ENCODE assay signal across 20 cellular contexts in genomic region chr4:74121643-74122579, GRCh38. TPM values are rescaled to one million over a fixed set of nuclear protein-coding genes. Genes with fewer than 3 reads are reported as not detected.
DNase-seq lines count a peak whose midpoint lies in the region; ATAC-seq, FAIRE-seq and TF ChIP-seq lines count a peak whose summit lies in the region.
"Had no signal": no experiment of that assay in that cellular context is flagged by ENCODE, and none has a peak within 500 bp of the region (broad histone marks: within the 10 kb centered on the region; RNA-seq: fewer than 3 reads in every experiment).

No MANE protein-coding gene starts in this region.

- FAIRE-seq in G401.6 (lab: Jason Lieb, UNC) (peak; percentile 96), RCC 7860 (lab: Jason Lieb, UNC) (peak; percentile 90), kidney (lab: Jason Lieb, UNC) (peak; percentile 37), pancreas (lab: Jason Lieb, UNC) (peak; percentile 95), D721Med (lab: Jason Lieb, UNC) (no peak)
- FAIRE-seq: GM12892, H54 had no signal

- H3K4me3 ChIP-seq in kidney (ENCODE audit: low read length in 2 of 2) (no peak overlapping the region), pancreas (no peak overlapping the region), suprapubic skin (no peak overlapping the region)
- H3K4me3 ChIP-seq: BLaER1 treated with 17β-estradiol and CSF1 and Interleukin-3, amounts not matched to agents 10 nM and 100 nM had no signal

- TF ChIP-seq CTCF in kidney (IDR thresholded peaks at IDR 0.05; ENCODE audit: borderline replicate concordance, extremely low read depth, insufficient read depth) (no peak), pancreas (IDR thresholded peaks at IDR 0.05) (no peak), D721Med (IDR thresholded peaks at IDR 0.05; ENCODE audit: insufficient read depth, missing control alignments) (no peak), suprapubic skin (IDR thresholded peaks at IDR 0.05) (no peak)

- no peak overlapping the region for H3K9ac ChIP-seq in kidney (ENCODE audit: low read length in 2 of 2)
- H3K9ac ChIP-seq: BLaER1 treated with 17β-estradiol and CSF1 and Interleukin-3, amounts not matched to agents 10 nM and 100 nM had no signal

- no peaks in the 10 kb centered on the region for H3K4me1 ChIP-seq in kidney (ENCODE audit: control insufficient read depth in 1 of 2, insufficient read depth in 1 of 2, low read depth in 1 of 2, low read length in 2 of 2)
- H3K4me1 ChIP-seq in pancreas, result peaks cover 13 to 29% (median 13%) of the 10 kb centered on the region in 3 donors
- H3K4me1 ChIP-seq in suprapubic skin, result peaks cover 8% of the 10 kb centered on the region

- H3K9me3 ChIP-seq in kidney (ENCODE audit: control insufficient read depth in 1 of 2, low read length in 2 of 2) (no peaks in the 10 kb centered on the region), pancreas (no peaks in the 10 kb centered on the region), suprapubic skin (no peaks in the 10 kb centered on the region)

- H3K36me3 ChIP-seq in kidney (ENCODE audit: control insufficient read depth in 1 of 2, insufficient read depth in 2 of 2, low read length in 2 of 2), result no peaks in the 10 kb centered on the region
- no peaks in the 10 kb centered on the region for H3K36me3 ChIP-seq in pancreas
- no peaks in the 10 kb centered on the region for H3K36me3 ChIP-seq in suprapubic skin

- TF ChIP-seq POLR2A in suprapubic skin (IDR thresholded peaks at IDR 0.05), result no peak

- ATAC-seq in pancreas, result no peak
- ATAC-seq: HCT116 had no signal

- H3K27ac ChIP-seq in kidney (ENCODE audit: low read depth in 2 of 2, low read length in 2 of 2) (no peak overlapping the region), pancreas (no peak overlapping the region), suprapubic skin (no peak overlapping the region)
- H3K27ac ChIP-seq: BLaER1 treated with 17β-estradiol and CSF1 and Interleukin-3, amounts not matched to agents 10 nM and 100 nM; HL-60 had no signal

- WGBS in pancreas, 2 donors, result 55 to 61% methylated on average over 2 of the region's 2 CpGs
- WGBS in suprapubic skin, result 74% methylated on average over 2 of the region's 2 CpGs

- DNase-seq in RCC 7860 (ENCODE audit: low spot score) (no peak), kidney (no peak), pancreas (no peak), D721Med (ENCODE audit: insufficient read length, low spot score) (no peak), suprapubic skin (ENCODE audit: low spot score in 2 of 2) (no peak), LoVo (ENCODE audit: low spot score) (no peak), GM19238 (ENCODE audit: insufficient read length, low spot score) (no peak)
- DNase-seq: ACHN; Calu3; CD4-positive, CD25-positive, alpha-beta regulatory T cell; DMS79 treated with DMSO at 0.1 percent for 48 hours; EL; GDM1; KG1 had no signal

- intact Hi-C loops in kidney (cut with DNase I) (loop anchor here (10.0 kb wide), 1 partner anchor 467 kb away; no protein-coding TSS in a partner anchor), pancreas (cut with DNase I) (loop anchor here in 1 of 3 donors (10.0 kb wide), 1 partner anchor 457 kb away; no protein-coding TSS in a partner anchor)

- no peak for TF ChIP-seq EP300 in suprapubic skin (IDR thresholded peaks at IDR 0.05)

- no peaks in the 10 kb centered on the region for H3K27me3 ChIP-seq in pancreas
- no peaks in the 10 kb centered on the region for H3K27me3 ChIP-seq in suprapubic skin
- H3K27me3 ChIP-seq: BLaER1 treated with 17β-estradiol and CSF1 and Interleukin-3, amounts not matched to agents 10 nM and 100 nM had no signal

RNA-seq across cellular contexts. Expression of gene CXCL2, which starts 22.9 kb away (rescaled TPM):
- total RNA-seq in kidney (17.8 TPM), pancreas (10 to 100 TPM; 15.0 to 99.7 (median 44.1) TPM), suprapubic skin (10 to 100 TPM in 1 of 4 donors, 1 to 10 TPM in 3; 3.8 to 15.6 (median 6.9) TPM)
- polyA plus RNA-seq in kidney (ENCODE audit: insufficient read depth, low read depth, low replicate concordance) (16.9 TPM), pancreas (100 to 1,000 TPM; 130 to 149 TPM)
- polyA plus RNA-seq: CD4-positive, CD25-positive, alpha-beta regulatory T cell had no signal

RNA-seq across cellular contexts. Expression of gene MTHFD2L, which starts 36.0 kb away (rescaled TPM):
- 16.3 TPM for total RNA-seq in kidney
- 12.3 TPM for polyA plus RNA-seq in kidney (ENCODE audit: insufficient read depth, low read depth, low replicate concordance)
- total RNA-seq in pancreas, result 1 to 10 TPM; 4.9 to 8.0 (median 6.5) TPM
- polyA plus RNA-seq in pancreas, result 10 to 100 TPM in 1 of 2 donors, 1 to 10 TPM in 1; 6.8 to 11.4 TPM
- 10 to 100 TPM; 13.1 to 22.9 (median 15.3) TPM for total RNA-seq in suprapubic skin
